In genomic region chr11:64778223-64778472, GRCh38 we compare ENCODE assay signal across 8 cellular contexts. TPM values are rescaled to one million over a fixed set of nuclear protein-coding genes. Genes with fewer than 3 reads are reported as not detected.
A peak's percentile ranks its signal among the peaks of the same experiment; 100 is the strongest.
DNase-seq lines count a peak whose midpoint lies in the region; ATAC-seq, FAIRE-seq and TF ChIP-seq lines count a peak whose summit lies in the region.

No MANE protein-coding gene starts in this region.

- H3K4me3 Mint-ChIP-seq in endodermal cell, result peak overlapping the region; percentile 79

- H3K4me1 Mint-ChIP-seq in endodermal cell, result peaks cover 17% of the 10 kb centered on the region

- H3K9me3 ChIP-seq in Karpas-422 (ENCODE audit: low read length) (no peaks in the 10 kb centered on the region), endodermal cell (ENCODE audit: control insufficient read depth, low read length) (no peaks in the 10 kb centered on the region), pancreas (no peaks in the 10 kb centered on the region)

- H3K9me3 Mint-ChIP-seq in endodermal cell, result no peaks in the 10 kb centered on the region

- peaks cover 42% of the 10 kb centered on the region for H3K36me3 Mint-ChIP-seq in endodermal cell (ENCODE audit: low read depth)

- H3K27ac Mint-ChIP-seq in endodermal cell, result no peak overlapping the region

- H3K4me1 ChIP-seq in Karpas-422 (ENCODE audit: low read length) (peaks cover 54% of the 10 kb centered on the region), endodermal cell (ENCODE audit: control insufficient read depth, insufficient read depth, low read length) (peaks cover 5% of the 10 kb centered on the region), pancreas (peaks cover 0 to 30% (median 27%) of the 10 kb centered on the region in 3 donors)

- H3K36me3 ChIP-seq in Karpas-422 (ENCODE audit: insufficient read depth, low read length) (peaks cover 42% of the 10 kb centered on the region), endodermal cell (ENCODE audit: control insufficient read depth, insufficient read depth, low read length) (peaks cover 44% of the 10 kb centered on the region), pancreas (peaks cover 3 to 35% (median 20%) of the 10 kb centered on the region in 3 donors)

- 0% methylated on average over 13 to 28 of the region's 28 CpGs for WGBS in endodermal cell (ENCODE audit: insufficient coverage in 1 of 2, insufficient read length in 1 of 2), 2 experiments
- 1% methylated on average over 20 to 28 of the region's 28 CpGs for WGBS in pancreas, 2 donors

- intact Hi-C loops in pancreas (cut with DNase I) (no loop called here), posterior vena cava (cut with DNase I) (no loop called here)

- H3K9ac ChIP-seq in Karpas-422 (ENCODE audit: low read length), result peak overlapping the region; percentile 97
- peak overlapping the region; percentile 72 for H3K9ac ChIP-seq in endodermal cell (ENCODE audit: extremely low read depth, low read length, poor library complexity, severe bottlenecking)

- no peak for FAIRE-seq in pancreas (lab: Jason Lieb, UNC)

- H3K27me3 ChIP-seq in Karpas-422 (ENCODE audit: low read length) (no peaks in the 10 kb centered on the region), endodermal cell (ENCODE audit: control insufficient read depth, insufficient read depth, low read length, poor library complexity, severe bottlenecking) (no peaks in the 10 kb centered on the region), pancreas (no peaks in the 10 kb centered on the region)

- peak; percentile 17 for ATAC-seq in GM19455 (IDR thresholded peaks at IDR 0.05; ENCODE audit: unreplicated experiment)
- peak in 2 of 4 donors; percentile 0 to 5 for ATAC-seq in pancreas
- no peak for ATAC-seq in HG03520 (IDR thresholded peaks at IDR 0.05; ENCODE audit: unreplicated experiment)

- no peak for DNase-seq in Karpas-422
- DNase-seq in endodermal cell, result no peak
- DNase-seq in pancreas, result no peak
- DNase-seq in UCSD-AML1 (lab: John Stamatoyannopoulos, UW; ENCODE audit: unreplicated experiment), result no peak
- no peak for DNase-seq in stimulated activated CD8-positive, alpha-beta memory T cell treated with anti-CD3 and anti-CD28 coated beads, Interleukin-4, amount 100 ng/mL, for 48 hours
- no peak for DNase-seq in posterior vena cava (ENCODE audit: low spot score)

- H4K20me1 ChIP-seq in Karpas-422 (ENCODE audit: insufficient read depth, low read depth, low read length), result peaks cover 43% of the 10 kb centered on the region

- H3K27me3 Mint-ChIP-seq in endodermal cell (ENCODE audit: insufficient read depth), result no peaks in the 10 kb centered on the region

- H3K79me2 ChIP-seq in Karpas-422 (ENCODE audit: low read length), result peaks cover 43% of the 10 kb centered on the region

- peak overlapping the region; percentile 79 for H3K4me3 ChIP-seq in Karpas-422 (ENCODE audit: low read length)
- peak overlapping the region; percentile 64 for H3K4me3 ChIP-seq in endodermal cell (ENCODE audit: low read length)
- peak overlapping the region; percentile 89 to 99 (median 98) for H3K4me3 ChIP-seq in pancreas

- no peaks in the 10 kb centered on the region for H3K9me2 ChIP-seq in Karpas-422 (replicated peaks; ENCODE audit: insufficient read depth, low read length)

- H3K27ac ChIP-seq in Karpas-422 (ENCODE audit: low read length) (peak overlapping the region; percentile 85), endodermal cell (ENCODE audit: low read depth, low read length) (peak overlapping the region; percentile 98), pancreas (peak overlapping the region; percentile 98 to 100 (median 99))

- H2AFZ ChIP-seq in Karpas-422 (ENCODE audit: low read length), result no peak overlapping the region

- no peak for TF ChIP-seq CTCF in endodermal cell (conservative IDR thresholded peaks at IDR 0.05)
- no peak for TF ChIP-seq CTCF in pancreas (IDR thresholded peaks at IDR 0.05)

- H3K4me2 ChIP-seq in Karpas-422 (ENCODE audit: low read depth, low read length, poor library complexity, severe bottlenecking), result peak overlapping the region; percentile 60

RNA-seq across cellular contexts. Expression of gene SF1, which starts 0.2 kb away (rescaled TPM):
- 156 and 329 TPM in 2 replicates for total RNA-seq in Karpas-422 (2014; rRNA removed; shearing (Covaris generic); ENCODE audit: low replicate concordance)
- total RNA-seq in endodermal cell, result 100 to 1,000 TPM; 331 to 399 TPM
- 250 TPM for polyA plus RNA-seq in endodermal cell (2013, experiment 1 of 2)
- 216 TPM for polyA plus RNA-seq in endodermal cell (2013, experiment 2 of 2)
- 100 to 1,000 TPM in 5 of 6 donors, 10 to 100 TPM in 1; 99.8 to 153 (median 124) TPM for total RNA-seq in pancreas
- 100 to 1,000 TPM; 140 to 181 TPM for polyA plus RNA-seq in pancreas
- total RNA-seq in posterior vena cava, result 100 to 1,000 TPM; 181 to 189 TPM

RNA-seq across cellular contexts. Expression of gene PYGM, which starts 18.4 kb away (rescaled TPM):
- total RNA-seq in Karpas-422 (2014; rRNA removed; shearing (Covaris generic); ENCODE audit: low replicate concordance), result 1.3 TPM in 1 of 2 replicates, not detected in the other
- total RNA-seq in endodermal cell (1 to 10 TPM; 1.1 to 1.2 TPM), pancreas (under 1 TPM; 0.19 to 0.55 (median 0.42) TPM), posterior vena cava (10 to 100 TPM; 19.3 to 43.2 TPM)
- 2.0 TPM for polyA plus RNA-seq in endodermal cell (2013, experiment 1 of 2)
- 1.3 TPM for polyA plus RNA-seq in endodermal cell (2013, experiment 2 of 2)
- 1 to 10 TPM; 1.2 to 1.3 TPM for polyA plus RNA-seq in pancreas

RNA-seq across cellular contexts. Expression of gene MAP4K2, which starts 24.9 kb away (rescaled TPM):
- 62.0 and 84.2 TPM in 2 replicates for total RNA-seq in Karpas-422 (2014; rRNA removed; shearing (Covaris generic); ENCODE audit: low replicate concordance)
- total RNA-seq in endodermal cell (10 to 100 TPM; 24.7 to 32.4 TPM), pancreas (1 to 10 TPM; 6.1 to 8.6 (median 7.0) TPM), posterior vena cava (10 to 100 TPM; 13.2 to 14.7 TPM)
- polyA plus RNA-seq in endodermal cell (2013, experiment 1 of 2), result 20.7 TPM
- polyA plus RNA-seq in endodermal cell (2013, experiment 2 of 2), result 18.3 TPM
- polyA plus RNA-seq in pancreas, result 10 to 100 TPM; 19.5 to 24.0 TPM

RNA-seq across cellular contexts. Expression of gene MEN1, which starts 32.2 kb away (rescaled TPM):
- 27.6 and 28.3 TPM in 2 replicates for total RNA-seq in Karpas-422 (2014; rRNA removed; shearing (Covaris generic); ENCODE audit: low replicate concordance)
- total RNA-seq in endodermal cell, result 10 to 100 TPM; 44.5 to 48.7 TPM
- polyA plus RNA-seq in endodermal cell (2013, experiment 1 of 2), result 48.7 TPM
- 44.3 TPM for polyA plus RNA-seq in endodermal cell (2013, experiment 2 of 2)
- 10 to 100 TPM in 5 of 6 donors, 1 to 10 TPM in 1; 8.7 to 21.2 (median 12.6) TPM for total RNA-seq in pancreas
- 10 to 100 TPM; 22.8 to 25.3 TPM for polyA plus RNA-seq in pancreas
- 1 to 10 TPM; 9.2 to 9.4 TPM for total RNA-seq in posterior vena cava

RNA-seq across cellular contexts. Expression of gene RASGRP2, which starts 34.2 kb away (rescaled TPM):
- total RNA-seq in Karpas-422 (2014; rRNA removed; shearing (Covaris generic); ENCODE audit: low replicate concordance), result 4.0 and 5.3 TPM in 2 replicates
- total RNA-seq in endodermal cell, result 1 to 10 TPM in 1 of 2 donors, under 1 TPM in 1; 0.86 to 1.9 TPM
- 5.0 TPM for polyA plus RNA-seq in endodermal cell (2013, experiment 1 of 2)
- polyA plus RNA-seq in endodermal cell (2013, experiment 2 of 2), result 3.8 TPM
- total RNA-seq in pancreas, result 1 to 10 TPM in 5 of 6 donors, under 1 TPM in 1; 0.91 to 2.8 (median 2.2) TPM
- 10 to 100 TPM; 11.2 to 12.4 TPM for polyA plus RNA-seq in pancreas
- 10 to 100 TPM; 41.3 to 49.6 TPM for total RNA-seq in posterior vena cava
